Comparison of ENCODE assay signal across 19 cellular contexts in the genomic region with DNA sequence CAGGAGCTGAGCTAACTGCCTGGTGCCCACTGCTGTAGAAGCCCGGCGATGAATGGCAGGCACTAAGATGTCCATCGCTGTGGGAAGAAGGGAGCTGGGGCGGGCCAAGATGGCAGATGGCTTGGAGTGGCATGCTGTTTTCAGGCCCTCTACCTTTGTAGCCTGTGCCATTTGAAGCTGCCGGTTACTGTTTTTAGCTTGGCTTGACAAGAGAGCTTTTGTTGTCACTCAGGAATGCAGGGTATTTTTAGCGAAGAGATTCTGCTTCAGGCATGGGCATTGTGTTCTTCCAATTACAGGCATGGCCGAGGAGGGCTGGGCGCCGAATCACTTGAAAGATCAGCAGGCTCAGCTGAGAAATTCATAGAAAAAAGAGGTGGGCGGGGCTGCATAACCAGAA.
DNase-seq lines count a peak whose midpoint lies in the region; ATAC-seq and TF ChIP-seq lines count a peak whose summit lies in the region.
"Had no signal": no experiment of that assay in that cellular context is flagged by ENCODE, and none has a peak within 500 bp of the region (broad histone marks: within the 10 kb centered on the region; RNA-seq: fewer than 3 reads in every experiment).

No MANE protein-coding gene starts in this region.

- H3K14ac ChIP-seq in neuronal stem cell (ENCODE audit: low read length) = no peak overlapping the region

- H3K4me3 ChIP-seq in HAP-1 (no peak overlapping the region), left ventricle myocardium inferior (peak overlapping the region; percentile 50), neuronal stem cell (ENCODE audit: low read length in 2 of 2) (no peak overlapping the region)
- H3K4me3 ChIP-seq: skin epidermis had no signal

- no peaks in the 10 kb centered on the region for H3K9me3 ChIP-seq in HAP-1
- no peaks in the 10 kb centered on the region for H3K9me3 ChIP-seq in left ventricle myocardium inferior (replicated peaks)
- no peaks in the 10 kb centered on the region for H3K9me3 ChIP-seq in neuronal stem cell (replicated peaks in 1 of 2; ENCODE audit: control insufficient read depth in 2 of 2, insufficient read depth in 1 of 2, low read depth in 1 of 2, low read length in 2 of 2)

- H2AFZ ChIP-seq in neuronal stem cell (ENCODE audit: low read length) = peak overlapping the region; percentile 75

- peak overlapping the region; percentile 29 for H4K8ac ChIP-seq in neuronal stem cell (ENCODE audit: low read depth, low read length)

- no CpG with 5 or more reads among the region's 10 CpGs for WGBS in neuronal stem cell (ENCODE audit: extremely low coverage in 2 of 2, insufficient read length in 2 of 2, insufficient replicate concordance in 1 of 2), 2 donors

- ATAC-seq in HG02981 (IDR thresholded peaks at IDR 0.05; ENCODE audit: unreplicated experiment) = no peak
- ATAC-seq in GM21423 (IDR thresholded peaks at IDR 0.05; ENCODE audit: unreplicated experiment) = no peak

- H3K36me3 ChIP-seq in HAP-1 (replicated peaks) (no peaks in the 10 kb centered on the region), left ventricle myocardium inferior (no peaks in the 10 kb centered on the region), neuronal stem cell (replicated peaks in 1 of 2; ENCODE audit: control insufficient read depth in 2 of 2, insufficient read depth in 2 of 2, low read length in 2 of 2) (no peaks in the 10 kb centered on the region)

- no peak for TF ChIP-seq CTCF in left ventricle myocardium inferior (IDR thresholded peaks at IDR 0.05; ENCODE audit: borderline replicate concordance)

- intact Hi-C loops in left ventricle myocardium inferior (cut with micrococcal nuclease) = no loop called here
- intact Hi-C loops in posterior vena cava (cut with DNase I) = no loop called here

- peak overlapping the region; percentile 89 for H2BK120ac ChIP-seq in neuronal stem cell (ENCODE audit: low read depth, low read length)

- DNase-seq in HAP-1 (ENCODE audit: low spot score in 2 of 2) (peak; percentile 33 to 59), SW480 (ENCODE audit: low spot score) (peak; percentile 58), left ventricle myocardium inferior (peak; percentile 22), neuronal stem cell (ENCODE audit: low spot score) (peak; percentile 70), activated gamma-delta T cell (lab: John Stamatoyannopoulos, UW) (no peak), posterior vena cava (ENCODE audit: low spot score) (no peak)
- DNase-seq: activated CD4-positive, alpha-beta T cell treated with anti-CD3 and anti-CD28 coated beads, Interleukin-2, amount 10 ng/mL, durations not matched to agents 24 days and 14 days; activated naive CD8-positive, alpha-beta T cell treated with anti-CD3 and anti-CD28 coated beads for 36 hours; activated T-cell treated with anti-CD3 and anti-CD28 coated beads, Interleukin-2, amount 50 U/mL, for 1 hour; AML-193; mesenchymal stem cell; NCI-H1436 treated with DMSO at 0.1 percent for 48 hours; nucleus accumbens; stimulated activated CD4-positive, alpha-beta T cell treated with anti-CD3 and anti-CD28 coated beads, Interleukin-4, amount 100 ng/mL, for 24 hours; stimulated activated CD8-positive, alpha-beta memory T cell treated with anti-CD3 and anti-CD28 coated beads, Interleukin-4, amount 100 ng/mL, for 48 hours; T1000 had no signal

- H3K4me1 ChIP-seq in HAP-1 (no peaks in the 10 kb centered on the region), left ventricle myocardium inferior (peaks cover 15% of the 10 kb centered on the region), neuronal stem cell (ENCODE audit: control insufficient read depth in 2 of 2, insufficient read depth in 1 of 2, low read depth in 1 of 2, low read length in 2 of 2) (peaks cover 5 to 11% of the 10 kb centered on the region in 2 donors)

- H3K79me1 ChIP-seq in neuronal stem cell (ENCODE audit: low read depth, low read length) = no peaks in the 10 kb centered on the region

- H2BK5ac ChIP-seq in neuronal stem cell (ENCODE audit: low read length) = peak overlapping the region; percentile 63

- no peak overlapping the region for H2AK5ac ChIP-seq in neuronal stem cell (ENCODE audit: low read depth, low read length)

- H2BK15ac ChIP-seq in neuronal stem cell (ENCODE audit: low read length) = no peak overlapping the region

- peak overlapping the region; percentile 81 for H3K18ac ChIP-seq in neuronal stem cell (ENCODE audit: low read length)

- no peak overlapping the region for H3K23ac ChIP-seq in neuronal stem cell (ENCODE audit: low read depth, low read length, poor library complexity)

- H3K27me3 ChIP-seq in HAP-1 (ENCODE audit: low read depth) (peaks cover under 1% of the 10 kb centered on the region; the same call in 1 of the 2 replicates), left ventricle myocardium inferior (ENCODE audit: low read depth) (no peaks in the 10 kb centered on the region), neuronal stem cell (ENCODE audit: control insufficient read depth in 3 of 3, insufficient read depth in 3 of 3, low read depth in 1 of 3, low read length in 3 of 3) (no peaks in the 10 kb centered on the region)

- no peak overlapping the region for H4K91ac ChIP-seq in neuronal stem cell (ENCODE audit: low read depth, low read length, poor library complexity)

- H3K4me2 ChIP-seq in neuronal stem cell (ENCODE audit: insufficient read depth, low read length, poor library complexity, severe bottlenecking) = no peak overlapping the region

- in situ Hi-C loops in HAP-1 (cut with MboI; ENCODE audit: low sequenced_read_pairs) = no loop called here

- H2BK12ac ChIP-seq in neuronal stem cell (ENCODE audit: low read length) = no peak overlapping the region

- H3K27ac ChIP-seq in left ventricle myocardium inferior (replicated peaks) (peak overlapping the region; percentile 76), neuronal stem cell (replicated peaks; ENCODE audit: low read length) (peak overlapping the region; percentile 90)
- H3K27ac ChIP-seq: skin epidermis had no signal

- H3K4ac ChIP-seq in neuronal stem cell (ENCODE audit: low read length) = no peak overlapping the region

- H3K9ac ChIP-seq in neuronal stem cell (ENCODE audit: low read depth, low read length, poor library complexity) = no peak overlapping the region

Comparison
In these comparisons a context has a peak if more than half of its experiments do, and no peak if none do; other contexts are left out.
1. DNase-seq: peak in HAP-1 (2 of 2), SW480 (single experiment), left ventricle myocardium inferior (single experiment) and neuronal stem cell (single experiment); none in activated gamma-delta T cell (single experiment) and posterior vena cava (single experiment).